Comparison of ENCODE assay signal across 1 cellular context in the genomic region with DNA sequence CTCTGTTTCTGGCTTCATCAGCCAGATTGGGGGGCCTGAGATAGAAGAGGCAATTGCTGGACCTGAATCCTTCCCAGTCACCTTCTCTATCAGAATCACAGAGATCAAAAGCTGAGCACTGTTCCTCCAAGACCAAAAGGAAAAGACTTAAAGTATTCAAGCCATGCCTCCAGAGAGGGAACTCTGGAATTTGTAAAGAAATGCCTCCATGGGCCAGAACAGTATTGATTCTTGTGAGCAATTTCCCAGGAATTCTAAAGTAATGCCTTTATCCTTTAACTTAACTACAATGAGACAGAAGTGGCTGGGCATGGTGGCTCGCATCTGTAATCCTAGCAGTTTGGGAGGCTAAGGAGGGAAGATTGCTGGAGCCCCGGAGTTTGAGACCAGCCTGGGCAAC.
TF ChIP-seq lines count a peak whose summit lies in the region.

No MANE protein-coding gene starts in this region.

TF ChIP-seq in IMR-90, 13 proteins besides CTCF, POLR2A, EP300 and RAD21:
- TF ChIP-seq BHLHE40 (IDR thresholded peaks at IDR 0.05; ENCODE audit: low read depth, low read length) (no peak), CEBPB (IDR thresholded peaks at IDR 0.05; ENCODE audit: low read depth, low read length) (no peak), RFX5 (IDR thresholded peaks at IDR 0.05; ENCODE audit: low read depth, low read length) (no peak), FOS (IDR thresholded peaks at IDR 0.05; ENCODE audit: low read depth, low read length) (no peak), RCOR1 (IDR thresholded peaks at IDR 0.05; ENCODE audit: insufficient replicate concordance, low read length) (no peak), MXI1 (IDR thresholded peaks at IDR 0.05; ENCODE audit: borderline replicate concordance, low read depth, low read length) (no peak), SMC3 (IDR thresholded peaks at IDR 0.05; ENCODE audit: low read depth, low read length) (no peak), NFE2L2 (IDR thresholded peaks at IDR 0.05; ENCODE audit: low read depth, low read length) (no peak)
- TF ChIP-seq, protein P1, sequence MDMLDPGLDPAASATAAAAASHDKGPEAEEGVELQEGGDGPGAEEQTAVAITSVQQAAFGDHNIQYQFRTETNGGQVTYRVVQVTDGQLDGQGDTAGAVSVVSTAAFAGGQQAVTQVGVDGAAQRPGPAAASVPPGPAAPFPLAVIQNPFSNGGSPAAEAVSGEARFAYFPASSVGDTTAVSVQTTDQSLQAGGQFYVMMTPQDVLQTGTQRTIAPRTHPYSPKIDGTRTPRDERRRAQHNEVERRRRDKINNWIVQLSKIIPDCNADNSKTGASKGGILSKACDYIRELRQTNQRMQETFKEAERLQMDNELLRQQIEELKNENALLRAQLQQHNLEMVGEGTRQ (IDR thresholded peaks at IDR 0.05; ENCODE audit: low read depth, low read length) = no peak
- TF ChIP-seq, protein P2, sequence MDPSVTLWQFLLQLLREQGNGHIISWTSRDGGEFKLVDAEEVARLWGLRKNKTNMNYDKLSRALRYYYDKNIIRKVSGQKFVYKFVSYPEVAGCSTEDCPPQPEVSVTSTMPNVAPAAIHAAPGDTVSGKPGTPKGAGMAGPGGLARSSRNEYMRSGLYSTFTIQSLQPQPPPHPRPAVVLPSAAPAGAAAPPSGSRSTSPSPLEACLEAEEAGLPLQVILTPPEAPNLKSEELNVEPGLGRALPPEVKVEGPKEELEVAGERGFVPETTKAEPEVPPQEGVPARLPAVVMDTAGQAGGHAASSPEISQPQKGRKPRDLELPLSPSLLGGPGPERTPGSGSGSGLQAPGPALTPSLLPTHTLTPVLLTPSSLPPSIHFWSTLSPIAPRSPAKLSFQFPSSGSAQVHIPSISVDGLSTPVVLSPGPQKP (IDR thresholded peaks at IDR 0.05; ENCODE audit: borderline replicate concordance, low read depth, low read length) = no peak
